18 cellular contexts compared by ENCODE assay signal in the genomic region with DNA sequence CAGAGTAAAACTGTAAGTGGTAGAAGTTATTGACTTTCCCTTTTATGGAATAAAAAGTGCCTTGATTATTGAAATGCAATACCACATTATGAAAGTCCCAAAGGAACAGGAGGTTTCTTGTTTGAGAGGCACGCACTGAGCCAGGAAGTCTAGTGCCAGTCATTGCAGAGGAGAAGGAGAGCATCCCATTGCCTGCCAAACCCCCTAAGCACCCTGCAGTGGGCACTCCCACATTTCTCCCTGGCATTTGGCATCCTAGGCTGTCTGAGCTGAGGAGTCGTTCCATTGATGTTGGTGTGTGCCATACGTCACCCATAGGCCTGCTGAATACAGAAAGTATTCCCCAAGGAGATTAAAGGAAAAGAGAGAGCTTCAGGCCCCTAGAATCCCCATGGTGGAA.
"Had no signal": no experiment of that assay in that cellular context is flagged by ENCODE, and none has a peak within 500 bp of the region (broad histone marks: within the 10 kb centered on the region; RNA-seq: fewer than 3 reads in every experiment).

No MANE protein-coding gene starts in this region.

- DNase-seq: activated CD4-positive, alpha-beta T cell treated with anti-CD3 and anti-CD28 coated beads, Interleukin-2, amount 10 ng/mL, durations not matched to agents 24 days and 14 days; activated CD4-positive, CD25-positive, alpha-beta regulatory T cell; activated gamma-delta T cell treated with Interleukin-2 at 50 U/mL for 16 hours; activated naive CD8-positive, alpha-beta T cell treated with anti-CD3 and anti-CD28 coated beads, Interleukin-2, amount 10 ng/mL, durations not matched to agents 7 days and 5 days; effector CD8-positive, alpha-beta T cell; immature natural killer cell; mucosa of descending colon; naive thymus-derived CD4-positive, alpha-beta T cell; T-helper 2 cell; thyroid gland; uterus had no signal

- H3K4me3 Mint-ChIP-seq: activated CD4-positive, alpha-beta T cell treated with anti-CD3 and anti-CD28 coated beads, Interleukin-2, amount 10 ng/mL, durations not matched to agents 24 days and 14 days; activated naive CD8-positive, alpha-beta T cell treated with anti-CD3 and anti-CD28 coated beads, Interleukin-2, amount 10 ng/mL, durations not matched to agents 7 days and 5 days; brain; immature natural killer cell; naive thymus-derived CD4-positive, alpha-beta T cell; stimulated activated memory B cell treated with anti-CD40 and anti-IgM and Interleukin-4, amounts not matched to agents 10 μg/mL and 1 μg/mL and 100 μg/mL, for 72 hours had no signal

- H3K27me3 ChIP-seq: thyroid gland, uterus had no signal

- H3K27ac Mint-ChIP-seq: activated CD4-positive, alpha-beta T cell treated with anti-CD3 and anti-CD28 coated beads, Interleukin-2, amount 10 ng/mL, durations not matched to agents 24 days and 14 days; activated naive CD8-positive, alpha-beta T cell treated with anti-CD3 and anti-CD28 coated beads, Interleukin-2, amount 10 ng/mL, durations not matched to agents 7 days and 5 days; brain; immature natural killer cell; stimulated activated memory B cell treated with anti-CD40 and anti-IgM and Interleukin-4, amounts not matched to agents 10 μg/mL and 1 μg/mL and 100 μg/mL, for 72 hours had no signal

- H3K36me3 ChIP-seq: neutrophil, thyroid gland, uterus had no signal

- H3K4me1 Mint-ChIP-seq: activated naive CD8-positive, alpha-beta T cell treated with anti-CD3 and anti-CD28 coated beads, Interleukin-2, amount 10 ng/mL, durations not matched to agents 7 days and 5 days; immature natural killer cell had no signal

- FAIRE-seq: endothelial cell of umbilical vein, frontal cortex, TTC549 had no signal

- H3K9me3 Mint-ChIP-seq: activated CD4-positive, alpha-beta T cell treated with anti-CD3 and anti-CD28 coated beads, Interleukin-2, amount 10 ng/mL, durations not matched to agents 24 days and 14 days; activated naive CD8-positive, alpha-beta T cell treated with anti-CD3 and anti-CD28 coated beads, Interleukin-2, amount 10 ng/mL, durations not matched to agents 7 days and 5 days; immature natural killer cell; stimulated activated memory B cell treated with anti-CD40 and anti-IgM and Interleukin-4, amounts not matched to agents 10 μg/mL and 1 μg/mL and 100 μg/mL, for 72 hours had no signal

- H3K27ac ChIP-seq: neutrophil, thyroid gland, uterus had no signal

- H3K36me3 Mint-ChIP-seq: activated naive CD8-positive, alpha-beta T cell treated with anti-CD3 and anti-CD28 coated beads, Interleukin-2, amount 10 ng/mL, durations not matched to agents 7 days and 5 days; brain; immature natural killer cell; naive thymus-derived CD4-positive, alpha-beta T cell; stimulated activated memory B cell treated with anti-CD40 and anti-IgM and Interleukin-4, amounts not matched to agents 10 μg/mL and 1 μg/mL and 100 μg/mL, for 72 hours had no signal

- ATAC-seq: mucosa of descending colon; naive thymus-derived CD4-positive, alpha-beta T cell; stimulated activated memory B cell treated with anti-CD40 and anti-IgM and Interleukin-4, amounts not matched to agents 10 μg/mL and 1 μg/mL and 100 μg/mL, for 72 hours had no signal

- H3K4me1 ChIP-seq: uterus had no signal

- H3K4me3 ChIP-seq: lung, mucosa of descending colon, thyroid gland, uterus had no signal

- H3K9me3 ChIP-seq: mucosa of descending colon, neutrophil, thyroid gland, uterus had no signal
